10 cellular contexts compared by ENCODE assay signal in genomic region chr15:55253580-55253979, GRCh38. TPM values are rescaled to one million over a fixed set of nuclear protein-coding genes. Genes with fewer than 3 reads are reported as not detected.
DNase-seq lines count a peak whose midpoint lies in the region; ATAC-seq, FAIRE-seq and TF ChIP-seq lines count a peak whose summit lies in the region.
"Had no signal": no experiment of that assay in that cellular context is flagged by ENCODE, and none has a peak within 500 bp of the region (broad histone marks: within the 10 kb centered on the region; RNA-seq: fewer than 3 reads in every experiment).

No MANE protein-coding gene starts in this region.

- H3K4me1 ChIP-seq in PC-3 (ENCODE audit: insufficient read depth, low read length) (no peaks in the 10 kb centered on the region), left ventricle myocardium inferior (peaks cover 3% of the 10 kb centered on the region)

- H3K36me3 Mint-ChIP-seq in dendritic cell treated with granulocyte-macrophage colony-stimulating factor and Interleukin-4, amounts not matched to agents 40 ng/mL and 50 ng/mL, for 4 days (ENCODE audit: low read depth): no peaks in the 10 kb centered on the region

- no peaks in the 10 kb centered on the region for H3F3A ChIP-seq in PC-3 (ENCODE audit: low read length, unreplicated experiment)

- CTCF ChIA-PET in PC-3 (lab: Charles Lee): no interaction called here

- DNase-seq in EH (ENCODE audit: low read depth): peak; percentile 42
- DNase-seq in PC-3: peak; percentile 12
- DNase-seq in renal cortical epithelial cell (ENCODE audit: low read depth): peak; percentile 77
- no peak for DNase-seq in NCI-H82 (lab: John Stamatoyannopoulos, UW)
- DNase-seq in frontal cortex (ENCODE audit: low spot score in 2 of 2): no peak
- DNase-seq in left ventricle myocardium inferior: no peak
- DNase-seq: NCI-H2171 treated with DMSO at 0.1 percent for 48 hours, retina had no signal

- peak overlapping the region; percentile 2 for H3K27ac Mint-ChIP-seq in dendritic cell treated with granulocyte-macrophage colony-stimulating factor and Interleukin-4, amounts not matched to agents 40 ng/mL and 50 ng/mL, for 4 days

- BruUV-seq in PC-3 (replicated peaks; lab: Mats Ljungman, UMichigan): no TSS peak

- no peaks in the 10 kb centered on the region for H3K27me3 Mint-ChIP-seq in dendritic cell treated with granulocyte-macrophage colony-stimulating factor and Interleukin-4, amounts not matched to agents 40 ng/mL and 50 ng/mL, for 4 days

- no peaks in the 10 kb centered on the region for H3K79me2 ChIP-seq in PC-3 (ENCODE audit: low read length)

- no peak for FAIRE-seq in frontal cortex (lab: Jason Lieb, UNC)

- no peak overlapping the region for H2AFZ ChIP-seq in PC-3 (ENCODE audit: low read length)

- no peak overlapping the region for H3K4me3 ChIP-seq in PC-3 (ENCODE audit: low read length)
- H3K4me3 ChIP-seq in left ventricle myocardium inferior: no peak overlapping the region

- H3K27ac ChIP-seq in PC-3 (ENCODE audit: low read length) (no peak overlapping the region), left ventricle myocardium inferior (replicated peaks) (no peak overlapping the region)

- intact Hi-C loops in PC-3 (cut with micrococcal nuclease): no loop called here
- intact Hi-C loops in dendritic cell treated with granulocyte-macrophage colony-stimulating factor and Interleukin-4, amounts not matched to agents 40 ng/mL and 50 ng/mL, for 4 days (cut with micrococcal nuclease): loop anchor here (5.0 kb wide), 1 partner anchor 34 kb away; the partner anchor contains the start of gene RAB27A
- intact Hi-C loops in left ventricle myocardium inferior (cut with micrococcal nuclease): no loop called here

- TF ChIP-seq CTCF in PC-3 (conservative IDR thresholded peaks at IDR 0.05; ENCODE audit: low read depth, low read length) (no peak), left ventricle myocardium inferior (IDR thresholded peaks at IDR 0.05; ENCODE audit: borderline replicate concordance) (no peak)

- no peaks in the 10 kb centered on the region for H3K9me2 ChIP-seq in PC-3 (replicated peaks; ENCODE audit: low read length)

- no peaks in the 10 kb centered on the region for H3K9me3 ChIP-seq in PC-3 (ENCODE audit: low read length)
- H3K9me3 ChIP-seq in left ventricle myocardium inferior (replicated peaks): no peaks in the 10 kb centered on the region

- no peak overlapping the region for H3K4me2 ChIP-seq in PC-3 (ENCODE audit: low read length)

- H3K9ac ChIP-seq in PC-3 (ENCODE audit: low read length): no peak overlapping the region

- H3K4me3 Mint-ChIP-seq in dendritic cell treated with granulocyte-macrophage colony-stimulating factor and Interleukin-4, amounts not matched to agents 40 ng/mL and 50 ng/mL, for 4 days: no peak overlapping the region

- H4K20me1 ChIP-seq in PC-3 (ENCODE audit: low read length): no peaks in the 10 kb centered on the region

- POLR2A ChIA-PET in PC-3 (lab: Charles Lee; ENCODE audit: unreplicated experiment): no interaction called here

- peaks cover 75% of the 10 kb centered on the region for H3K4me1 Mint-ChIP-seq in dendritic cell treated with granulocyte-macrophage colony-stimulating factor and Interleukin-4, amounts not matched to agents 40 ng/mL and 50 ng/mL, for 4 days (ENCODE audit: low read depth)

- no peaks in the 10 kb centered on the region for H3K9me3 Mint-ChIP-seq in dendritic cell treated with granulocyte-macrophage colony-stimulating factor and Interleukin-4, amounts not matched to agents 40 ng/mL and 50 ng/mL, for 4 days

- ATAC-seq in PC-3: no peak
- ATAC-seq in HG03045 (IDR thresholded peaks at IDR 0.05; ENCODE audit: unreplicated experiment): no peak

- H3K36me3 ChIP-seq in PC-3 (ENCODE audit: low read depth, low read length) (no peaks in the 10 kb centered on the region), left ventricle myocardium inferior (peaks cover 5% of the 10 kb centered on the region)

- H3K27me3 ChIP-seq in PC-3 (ENCODE audit: low read length) (no peaks in the 10 kb centered on the region), left ventricle myocardium inferior (ENCODE audit: low read depth) (no peaks in the 10 kb centered on the region)

RNA-seq across cellular contexts. Expression of gene RAB27A, which starts 36.0 kb away (rescaled TPM):
- total RNA-seq in PC-3 (2014; rRNA removed) (6.3 and 9.4 TPM in 2 replicates), renal cortical epithelial cell (6.9 and 25.7 TPM in 2 replicates), frontal cortex (8.2 TPM), left ventricle myocardium inferior (5.8 TPM)

RNA-seq across cellular contexts. Expression of gene RSL24D1, which starts 56.8 kb away (rescaled TPM):
- total RNA-seq in PC-3 (2014; rRNA removed) (37.0 and 43.5 TPM in 2 replicates), renal cortical epithelial cell (77.5 and 147 TPM in 2 replicates), frontal cortex (178 TPM), left ventricle myocardium inferior (44.4 TPM)

Comparison
In these comparisons a context has a peak if more than half of its experiments do, and no peak if none do; other contexts are left out.
1. DNase-seq: peak in EH (single experiment), PC-3 (single experiment) and renal cortical epithelial cell (single experiment); none in NCI-H82 (single experiment), frontal cortex (0 of 2) and left ventricle myocardium inferior (single experiment).